ENCODE assay signal across 9 cellular contexts in the genomic region with DNA sequence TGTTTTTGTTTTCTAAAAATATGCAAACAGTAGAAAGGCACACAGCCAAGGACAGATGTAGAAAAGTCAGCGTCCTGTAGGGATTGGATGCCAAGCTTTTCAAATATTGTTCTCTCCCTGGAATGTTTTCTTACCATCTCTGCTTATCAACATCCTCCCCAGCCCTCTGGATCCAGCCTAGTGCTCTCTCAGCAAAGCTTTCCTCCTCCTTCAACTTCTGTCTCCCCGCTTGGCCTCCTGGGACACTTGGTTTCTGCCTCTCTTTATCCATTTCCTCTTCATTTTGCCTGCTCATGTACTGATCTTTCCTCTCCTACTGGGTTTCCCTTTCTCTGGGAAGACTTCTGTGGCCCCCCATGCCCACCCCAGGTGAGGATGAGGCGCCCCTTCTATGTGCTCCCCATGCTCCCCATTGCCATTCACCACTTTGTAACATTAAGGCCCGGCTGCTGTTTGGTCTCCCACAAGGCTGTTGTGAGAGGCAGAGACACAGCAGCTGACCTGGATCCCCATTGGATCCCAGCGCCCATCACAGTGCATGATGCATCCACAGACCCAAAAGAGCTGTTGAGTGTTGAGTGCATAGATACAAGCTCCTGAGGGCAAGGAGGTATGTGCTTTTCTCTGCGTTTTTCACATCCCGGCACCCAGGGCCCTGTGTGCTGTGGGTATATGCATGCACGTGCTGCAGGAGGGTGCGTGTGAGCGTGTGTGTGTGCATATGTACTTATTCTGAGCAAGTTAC. TPM values are rescaled to one million over a fixed set of nuclear protein-coding genes. Genes with fewer than 3 reads are reported as not detected.
A peak's percentile ranks its signal among the peaks of the same experiment; 100 is the strongest.
DNase-seq lines count a peak whose midpoint lies in the region; ATAC-seq and TF ChIP-seq lines count a peak whose summit lies in the region.
"Had no signal": no experiment of that assay in that cellular context is flagged by ENCODE, and none has a peak within 500 bp of the region (broad histone marks: within the 10 kb centered on the region; RNA-seq: fewer than 3 reads in every experiment).

No MANE protein-coding gene starts in this region.

- TF ChIP-seq CTCF in A673 (conservative IDR thresholded peaks at IDR 0.05; ENCODE audit: low read depth, low read length), result no peak
- no peak for TF ChIP-seq CTCF in CD14-positive monocyte (IDR thresholded peaks at IDR 0.05)

- ATAC-seq in left cardiac atrium, result peak; percentile 45 to 53

- CTCF ChIA-PET in A673 (lab: Charles Lee), result interaction anchor here (0.7 kb wide), 1 partner anchor 42 kb away, joined by 3 read pairs; no protein-coding TSS in a partner anchor

- no peaks in the 10 kb centered on the region for H3K9me3 ChIP-seq in A673 (ENCODE audit: low read depth, low read length, poor library complexity, severe bottlenecking)

- no peaks in the 10 kb centered on the region for H3K27me3 ChIP-seq in A673 (replicated peaks; ENCODE audit: insufficient read depth, low read depth, low read length, poor library complexity)

- intact Hi-C loops in left cardiac atrium (cut with DNase I), result no loop called here
- intact Hi-C loops in A673 (cut with micrococcal nuclease; ENCODE audit: unreplicated experiment), result no loop called here
- intact Hi-C loops in CD14-positive monocyte (cut with micrococcal nuclease), result no loop called here

- no peak overlapping the region for H3K27ac ChIP-seq in A673 (ENCODE audit: low read depth, low read length, poor library complexity, severe bottlenecking)

- H3K4me3 ChIP-seq in A673 (ENCODE audit: low read depth, low read length, poor library complexity, severe bottlenecking), result no peak overlapping the region

- DNase-seq in NCI-H1694 treated with DMSO at 0.1 percent for 48 hours (lab: John Stamatoyannopoulos, UW) (peak; percentile 47), left cardiac atrium (no peak), A673 (ENCODE audit: low spot score) (no peak), COLO829 (ENCODE audit: low spot score) (no peak), CD14-positive monocyte (ENCODE audit: low spot score) (no peak)
- peak; percentile 41 for DNase-seq in activated naive CD8-positive, alpha-beta T cell treated with anti-CD3 and anti-CD28 coated beads for 36 hours
- no peak for DNase-seq in activated CD8-positive, alpha-beta memory T cell treated with anti-CD3 and anti-CD28 coated beads, Interleukin-2, amount 50 U/mL, for 48 hours
- DNase-seq: NCI-H1048 had no signal

- peaks cover 87% of the 10 kb centered on the region for H3K4me1 Mint-ChIP-seq in activated naive CD8-positive, alpha-beta T cell treated with anti-CD3 and anti-CD28 coated beads for 36 hours
- H3K4me1 Mint-ChIP-seq in stimulated activated naive CD8-positive, alpha-beta T cell treated with anti-CD3 and anti-CD28 coated beads, Interleukin-15, Interleukin-2, amounts not matched to agents 100 ng/mL and 50 ng/mL, for 24 hours (ENCODE audit: low read depth), result peaks cover 98% of the 10 kb centered on the region
- peaks cover 36% of the 10 kb centered on the region for H3K4me1 Mint-ChIP-seq in CD14-positive monocyte

- H3K4me1 ChIP-seq in A673 (ENCODE audit: insufficient read depth, low read length, poor library complexity, severe bottlenecking), result peaks cover 13% of the 10 kb centered on the region

- peak overlapping the region; percentile 89 for H3K27ac Mint-ChIP-seq in activated naive CD8-positive, alpha-beta T cell treated with anti-CD3 and anti-CD28 coated beads for 36 hours
- H3K27ac Mint-ChIP-seq in stimulated activated naive CD8-positive, alpha-beta T cell treated with anti-CD3 and anti-CD28 coated beads, Interleukin-15, Interleukin-2, amounts not matched to agents 100 ng/mL and 50 ng/mL, for 24 hours, result peak overlapping the region; percentile 99
- peak overlapping the region in 3 of 7 donors; percentile 43 to 81 (median 52) for H3K27ac Mint-ChIP-seq in CD14-positive monocyte

- no TSS peak for BruUV-seq in A673 (replicated peaks; lab: Mats Ljungman, UMichigan)

- POLR2A ChIA-PET in A673 (lab: Charles Lee; ENCODE audit: low non-redundant PET), result no interaction called here

- H3K27me3 Mint-ChIP-seq in activated naive CD8-positive, alpha-beta T cell treated with anti-CD3 and anti-CD28 coated beads for 36 hours, result no peaks in the 10 kb centered on the region
- H3K27me3 Mint-ChIP-seq in stimulated activated naive CD8-positive, alpha-beta T cell treated with anti-CD3 and anti-CD28 coated beads, Interleukin-15, Interleukin-2, amounts not matched to agents 100 ng/mL and 50 ng/mL, for 24 hours, result no peaks in the 10 kb centered on the region
- H3K27me3 Mint-ChIP-seq in CD14-positive monocyte (ENCODE audit: low read depth in 3 of 3), result peaks cover 0 to 2% (median 0%) of the 10 kb centered on the region in 3 donors

- H3K4me3 Mint-ChIP-seq in activated naive CD8-positive, alpha-beta T cell treated with anti-CD3 and anti-CD28 coated beads for 36 hours, result peak overlapping the region; percentile 74
- H3K4me3 Mint-ChIP-seq in stimulated activated naive CD8-positive, alpha-beta T cell treated with anti-CD3 and anti-CD28 coated beads, Interleukin-15, Interleukin-2, amounts not matched to agents 100 ng/mL and 50 ng/mL, for 24 hours, result peak overlapping the region; percentile 77
- no peak overlapping the region for H3K4me3 Mint-ChIP-seq in CD14-positive monocyte

- H3K36me3 Mint-ChIP-seq in activated naive CD8-positive, alpha-beta T cell treated with anti-CD3 and anti-CD28 coated beads for 36 hours, result peaks cover 81% of the 10 kb centered on the region
- peaks cover 71% of the 10 kb centered on the region for H3K36me3 Mint-ChIP-seq in stimulated activated naive CD8-positive, alpha-beta T cell treated with anti-CD3 and anti-CD28 coated beads, Interleukin-15, Interleukin-2, amounts not matched to agents 100 ng/mL and 50 ng/mL, for 24 hours (ENCODE audit: low read depth)
- H3K36me3 Mint-ChIP-seq in CD14-positive monocyte, result peaks cover 48 to 55% of the 10 kb centered on the region in 2 donors

- H3K9me3 Mint-ChIP-seq in activated naive CD8-positive, alpha-beta T cell treated with anti-CD3 and anti-CD28 coated beads for 36 hours, result no peaks in the 10 kb centered on the region
- no peaks in the 10 kb centered on the region for H3K9me3 Mint-ChIP-seq in stimulated activated naive CD8-positive, alpha-beta T cell treated with anti-CD3 and anti-CD28 coated beads, Interleukin-15, Interleukin-2, amounts not matched to agents 100 ng/mL and 50 ng/mL, for 24 hours
- H3K9me3 Mint-ChIP-seq in CD14-positive monocyte, result no peaks in the 10 kb centered on the region

- H3K36me3 ChIP-seq in A673 (ENCODE audit: insufficient read depth, low read length, poor library complexity, severe bottlenecking), result no peaks in the 10 kb centered on the region

RNA-seq across cellular contexts. Expression of a gene that starts 38.2 kb away (rescaled TPM):
- 100 to 1,000 TPM; 225 to 236 TPM for total RNA-seq in activated naive CD8-positive, alpha-beta T cell treated with anti-CD3 and anti-CD28 coated beads for 36 hours
- total RNA-seq in left cardiac atrium, result 10 to 100 TPM; 48.3 to 58.8 TPM
- 82.9 and 112 TPM in 2 replicates for total RNA-seq in A673 (2021)
- polyA plus RNA-seq in CD14-positive monocyte, result 1 to 10 TPM; 3.2 to 6.7 TPM

RNA-seq across cellular contexts. Expression of a gene that starts 56.0 kb away (rescaled TPM):
- 1 to 10 TPM; 1.6 to 1.8 TPM for total RNA-seq in activated naive CD8-positive, alpha-beta T cell treated with anti-CD3 and anti-CD28 coated beads for 36 hours
- under 1 TPM in 1 of 2 donors, not detected in 1; 0.18 TPM for total RNA-seq in left cardiac atrium
- 0.07 TPM in 1 of 2 replicates, not detected in the other for total RNA-seq in A673 (2021)
- polyA plus RNA-seq in CD14-positive monocyte, result under 1 TPM in 1 of 2 donors, not detected in 1; 0.36 TPM

Comparison
In these comparisons a context has a peak if more than half of its experiments do, and no peak if none do; other contexts are left out.
1. DNase-seq: peak in NCI-H1694 treated with DMSO at 0.1 percent for 48 hours (single experiment) and activated naive CD8-positive, alpha-beta T cell treated with anti-CD3 and anti-CD28 coated beads for 36 hours (single experiment); none in left cardiac atrium (single experiment), A673 (single experiment), COLO829 (single experiment), CD14-positive monocyte (single experiment) and activated CD8-positive, alpha-beta memory T cell treated with anti-CD3 and anti-CD28 coated beads, Interleukin-2, amount 50 U/mL, for 48 hours (single experiment).
2. H3K4me3 Mint-ChIP-seq: peak in activated naive CD8-positive, alpha-beta T cell treated with anti-CD3 and anti-CD28 coated beads for 36 hours (single experiment) and stimulated activated naive CD8-positive, alpha-beta T cell treated with anti-CD3 and anti-CD28 coated beads, Interleukin-15, Interleukin-2, amounts not matched to agents 100 ng/mL and 50 ng/mL, for 24 hours (single experiment); none in CD14-positive monocyte (0 of 2).